12 cellular contexts compared by ENCODE assay signal in genomic region chr19:27745978-27746542, GRCh38.
"Had no signal": no experiment of that assay in that cellular context is flagged by ENCODE, and none has a peak within 500 bp of the region (broad histone marks: within the 10 kb centered on the region; RNA-seq: fewer than 3 reads in every experiment).

No MANE protein-coding gene starts in this region.

- H3K27ac ChIP-seq: left lung, parathyroid adenoma, transverse colon had no signal

- H3K27me3 ChIP-seq: left lung, transverse colon had no signal

- ATAC-seq: effector memory CD8-positive, alpha-beta T cell; left lung; stimulated activated memory B cell treated with anti-CD40 and anti-IgM and Interleukin-4, amounts not matched to agents 10 μg/mL and 1 μg/mL and 100 μg/mL, for 72 hours had no signal

- H3K4me1 ChIP-seq: parathyroid adenoma had no signal

- DNase-seq: activated CD4-positive, alpha-beta T cell treated with anti-CD3 and anti-CD28 coated beads, Interleukin-2, amount 50 U/mL, for 48 hours; activated CD4-positive, CD25-positive, alpha-beta regulatory T cell treated with anti-CD3 and anti-CD28 coated beads, Interleukin-2, amount 50 U/mL, for 72 hours; activated naive CD4-positive, alpha-beta T cell treated with anti-CD3 and anti-CD28 coated beads, Interleukin-2, amount 10 ng/mL, durations not matched to agents 7 days and 5 days; effector memory CD8-positive, alpha-beta T cell; erythroblast; left lung; naive B cell; T-helper 9 cell; transverse colon had no signal

- H3K4me3 ChIP-seq: left lung, smooth muscle cell had no signal

- H3K36me3 ChIP-seq: transverse colon had no signal

- H3K9me3 ChIP-seq: transverse colon had no signal
